ENCODE assay signal across 1 cellular context in the genomic region with DNA sequence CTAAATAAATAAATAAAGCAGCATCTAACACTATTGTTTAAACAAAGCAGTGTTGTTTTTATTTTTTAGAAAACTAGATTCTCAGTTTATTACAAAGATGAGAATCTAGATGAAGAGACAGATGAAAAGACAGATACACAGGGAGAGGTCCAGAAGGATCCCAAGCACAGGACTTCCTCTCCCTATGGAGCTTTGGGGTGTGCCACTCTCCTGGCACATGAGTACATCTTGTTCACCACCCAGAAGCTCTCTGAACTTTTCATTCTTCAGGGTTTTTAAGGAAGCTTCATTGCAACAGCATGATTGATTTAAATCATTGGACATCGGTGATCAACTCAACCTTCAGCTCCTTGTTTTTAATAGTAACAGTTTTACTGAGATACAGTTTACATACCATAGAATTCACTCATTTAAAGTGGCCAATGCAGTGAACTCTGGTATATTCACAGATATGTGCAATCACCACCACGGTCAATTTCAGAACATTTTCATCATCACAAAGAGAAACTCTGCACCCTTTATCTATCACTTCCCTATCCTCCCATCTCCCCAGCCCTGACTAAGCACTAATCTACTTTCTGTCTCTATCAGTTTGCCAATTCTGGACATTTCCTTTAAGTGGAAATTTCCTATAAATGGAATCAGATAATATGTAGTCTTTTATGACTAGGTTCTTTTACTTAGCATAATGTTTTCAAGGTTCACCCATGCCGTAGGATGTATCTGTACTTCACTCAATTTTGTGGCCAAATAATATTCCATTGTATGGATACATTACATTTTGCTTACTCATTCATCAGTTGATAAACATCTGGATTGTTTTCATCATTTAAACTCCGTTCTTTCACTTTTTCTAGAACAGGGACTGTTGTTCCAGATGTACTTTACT.
A peak's percentile ranks its signal among the peaks of the same experiment; 100 is the strongest.
TF ChIP-seq lines count a peak whose summit lies in the region.

No MANE protein-coding gene starts in this region.

TF ChIP-seq in K562, 482 proteins besides CTCF, POLR2A, EP300 and RAD21 (continued from another document):
- peak in 1 of 2 experiments; percentile 56; a peak in 1 of 4 replicates for TF ChIP-seq RCOR1 (IDR thresholded peaks at IDR 0.05; ENCODE audit: borderline replicate concordance in 1 of 2, low read depth in 2 of 2, low read length in 2 of 2)
